In the genomic region with DNA sequence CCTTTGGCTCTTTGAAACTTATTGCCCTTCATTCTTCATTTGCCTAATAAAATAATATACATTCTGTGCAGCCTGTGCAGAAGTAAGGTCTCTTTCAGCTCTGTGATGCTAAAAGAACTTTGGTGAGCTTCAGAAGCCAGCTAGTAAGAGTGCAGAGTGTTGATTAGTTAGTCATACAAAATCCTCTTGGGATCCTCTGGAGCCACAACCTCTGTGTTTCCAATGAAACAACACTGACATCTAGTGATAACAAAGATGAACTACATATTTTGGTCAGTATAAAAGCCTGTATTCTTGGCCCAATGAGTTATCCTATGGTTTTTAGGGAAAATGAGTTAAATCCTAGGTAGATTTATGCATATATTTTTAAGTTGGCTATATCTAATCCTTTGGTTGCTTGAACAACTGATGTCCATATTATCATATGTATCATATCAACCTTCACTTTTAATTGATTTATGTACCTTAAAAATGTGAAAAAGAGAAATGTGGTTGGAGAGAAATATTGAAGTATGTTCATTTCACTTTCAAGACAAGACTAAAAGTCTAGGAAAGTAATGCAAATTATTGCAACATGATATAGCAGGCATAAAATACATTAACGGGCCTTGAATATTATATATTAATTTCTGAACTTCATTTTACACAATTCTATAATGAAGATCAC, we compare ENCODE assay signal across 8 cellular contexts.
DNase-seq lines count a peak whose midpoint lies in the region; ATAC-seq and TF ChIP-seq lines count a peak whose summit lies in the region.

No MANE protein-coding gene starts in this region.

- H3K27ac Mint-ChIP-seq in Calu3 (ENCODE audit: unreplicated experiment) (no peak overlapping the region), brain (peak overlapping the region in 1 of 5 experiments; percentile 39)

- H3K36me3 Mint-ChIP-seq in Calu3 (ENCODE audit: insufficient read depth, unreplicated experiment): no peaks in the 10 kb centered on the region
- no peaks in the 10 kb centered on the region for H3K36me3 Mint-ChIP-seq in brain

- H3K27me3 ChIP-seq in transverse colon: no peaks in the 10 kb centered on the region

- H3K27me3 Mint-ChIP-seq in Calu3 (ENCODE audit: unreplicated experiment) (no peaks in the 10 kb centered on the region), brain (peaks cover 7% of the 10 kb centered on the region)

- CTCF ChIA-PET in Calu3 (lab: Charles Lee): interaction anchor here (0.6 kb wide), 1 partner anchor 1377 kb away, joined by 3 read pairs; no protein-coding TSS in a partner anchor

- no peaks in the 10 kb centered on the region for H3K4me1 ChIP-seq in transverse colon

- intact Hi-C loops in Calu3 (cut with micrococcal nuclease; ENCODE audit: unreplicated experiment): no loop called here
- intact Hi-C loops in transverse colon (cut with DNase I; ENCODE audit: low total_unique reads): no loop called here

- H3K9me3 ChIP-seq in transverse colon: no peaks in the 10 kb centered on the region

- DNase-seq in Calu3 (no peak), GM19238 (ENCODE audit: insufficient read length, low spot score) (peak; percentile 3), NCI-H345 treated with DMSO at 0.1 percent for 48 hours (lab: John Stamatoyannopoulos, UW; ENCODE audit: unreplicated experiment) (peak; percentile 68), inferior parietal cortex (ENCODE audit: extremely low spot score) (peak; percentile 77), transverse colon (no peak)
- DNase-seq in NK-92 treated with Interleukin-12 subunit alpha and Interleukin-12 subunit beta, amount 100 ng/mL, for 24 hours (lab: John Stamatoyannopoulos, UW): no peak

- in situ Hi-C loops in transverse colon (cut with MboI; ENCODE audit: low pct_ligation_motif_present in 1 of 4, low pct_unique_long_range_greater_than_20kb in 1 of 4, low sequenced_read_pairs in 3 of 4): no loop called here

- TF ChIP-seq CTCF in Calu3 (IDR thresholded peaks at IDR 0.05; ENCODE audit: unreplicated experiment) (peak; percentile 38), brain (conservative IDR thresholded peaks at IDR 0.05) (peak; percentile 76 to 87), transverse colon (IDR thresholded peaks at IDR 0.05) (peak; percentile 51 to 69 (median 56))

- H3K9me3 Mint-ChIP-seq in Calu3 (ENCODE audit: low read depth, unreplicated experiment) (no peaks in the 10 kb centered on the region), brain (peaks cover 0 to 3% (median 0%) of the 10 kb centered on the region in 5 experiments)

- TF ChIP-seq EP300 in transverse colon (IDR thresholded peaks at IDR 0.05; ENCODE audit: low read depth): no peak

- WGBS in transverse colon (ENCODE audit: low coverage in 1 of 2), 2 donors: 83 to 88% methylated on average over 1 of the region's 1 CpG

- no peaks in the 10 kb centered on the region for H3K36me3 ChIP-seq in transverse colon

- H3K4me3 Mint-ChIP-seq in Calu3 (ENCODE audit: low read depth, unreplicated experiment) (no peak overlapping the region), brain (no peak overlapping the region)

- BruUV-seq in Calu3 (replicated peaks; lab: Mats Ljungman, UMichigan): no TSS peak

- peak; percentile 87 for ATAC-seq in HG03342 (IDR thresholded peaks at IDR 0.05; ENCODE audit: unreplicated experiment)

- H3K4me1 Mint-ChIP-seq in Calu3 (ENCODE audit: low read depth, unreplicated experiment) (no peaks in the 10 kb centered on the region), brain (peaks cover 6% of the 10 kb centered on the region)

- no peak for TF ChIP-seq POLR2A in transverse colon (IDR thresholded peaks at IDR 0.05)

- H3K27ac ChIP-seq in transverse colon: no peak overlapping the region

- no peak overlapping the region for H3K4me3 ChIP-seq in transverse colon

Comparison
In these comparisons a context has a peak if more than half of its experiments do, and no peak if none do; other contexts are left out.
1. DNase-seq: peak in GM19238 (single experiment), NCI-H345 treated with DMSO at 0.1 percent for 48 hours (single experiment) and inferior parietal cortex (single experiment); none in Calu3 (single experiment), transverse colon (single experiment) and NK-92 treated with Interleukin-12 subunit alpha and Interleukin-12 subunit beta, amount 100 ng/mL, for 24 hours (single experiment).
2. Peak in every context shown above with its lines, with median percentiles within 50 percentile points of each other: CTCF ChIP-seq.